In genomic region chr22:31223786-31224191, GRCh38 we compare ENCODE assay signal across 14 cellular contexts. TPM values are rescaled to one million over a fixed set of nuclear protein-coding genes. Genes with fewer than 3 reads are reported as not detected.
DNase-seq lines count a peak whose midpoint lies in the region; ATAC-seq and TF ChIP-seq lines count a peak whose summit lies in the region.
"Had no signal": no experiment of that assay in that cellular context is flagged by ENCODE, and none has a peak within 500 bp of the region (broad histone marks: within the 10 kb centered on the region; RNA-seq: fewer than 3 reads in every experiment).

No MANE protein-coding gene starts in this region.

- H3K27ac Mint-ChIP-seq in CD4-positive, alpha-beta memory T cell, result peak overlapping the region; percentile 54 to 88 (median 76)
- H3K27ac Mint-ChIP-seq: B cell; stimulated activated naive CD8-positive, alpha-beta T cell treated with anti-CD3 and anti-CD28 coated beads, Interleukin-15, Interleukin-2, amounts not matched to agents 100 ng/mL and 50 ng/mL, for 24 hours had no signal

- H3K9me3 ChIP-seq in CD4-positive, alpha-beta memory T cell (ENCODE audit: control insufficient read depth in 1 of 2, low read length in 2 of 2), result no peaks in the 10 kb centered on the region
- H3K9me3 ChIP-seq in liver (ENCODE audit: control insufficient read depth in 4 of 4, low read length in 3 of 4) (no peaks in the 10 kb centered on the region), gastrocnemius medialis (no peaks in the 10 kb centered on the region)
- H3K9me3 ChIP-seq: adrenal gland had no signal

- peaks cover 23 to 62% (median 44%) of the 10 kb centered on the region in 4 donors for H3K4me1 Mint-ChIP-seq in CD4-positive, alpha-beta memory T cell

- no peak for TF ChIP-seq RAD21 in liver (IDR thresholded peaks at IDR 0.05)

- intact Hi-C loops in CD4-positive, alpha-beta memory T cell (cut with micrococcal nuclease), result no loop called here
- intact Hi-C loops in gastrocnemius medialis (cut with DNase I; ENCODE audit: low total_unique reads), result no loop called here

- H3K4me3 Mint-ChIP-seq in CD4-positive, alpha-beta memory T cell, result no peak overlapping the region
- H3K4me3 Mint-ChIP-seq: B cell; naive thymus-derived CD8-positive, alpha-beta T cell; stimulated activated naive CD8-positive, alpha-beta T cell treated with anti-CD3 and anti-CD28 coated beads, Interleukin-15, Interleukin-2, amounts not matched to agents 100 ng/mL and 50 ng/mL, for 24 hours had no signal

- in situ Hi-C loops in SK-MEL-5 (cut with HindIII; ENCODE audit: low pct_unique_long_range_greater_than_20kb, low sequenced_read_pairs), result no loop called here
- in situ Hi-C loops in gastrocnemius medialis (cut with MboI; ENCODE audit: low sequenced_read_pairs in 4 of 4), result loop anchor here in 1 of 4 donors (10.0 kb wide), 1 partner anchor 59 kb away; the partner anchor contains the start of gene RNF185

- WGBS in liver, result 47% methylated on average over 3 of the region's 3 CpGs

- POLR2A ChIA-PET in CD4-positive, alpha-beta memory T cell (lab: Charles Lee; ENCODE audit: partially characterized antibody), result interaction anchor here (2.4 kb wide), 1 partner anchor 11 kb away, joined by 11 read pairs; the partner anchor contains the start of gene LIMK2

- TF ChIP-seq POLR2A in gastrocnemius medialis (IDR thresholded peaks at IDR 0.05), result no peak

- no peaks in the 10 kb centered on the region for H3K36me3 ChIP-seq in CD4-positive, alpha-beta memory T cell (ENCODE audit: insufficient read depth, low read length)
- H3K36me3 ChIP-seq in liver (ENCODE audit: control insufficient read depth in 4 of 4, insufficient read depth in 3 of 4, low read depth in 1 of 4, low read length in 3 of 4), result peaks cover 0 to 1% (median 0%) of the 10 kb centered on the region in 4 donors
- no peaks in the 10 kb centered on the region for H3K36me3 ChIP-seq in gastrocnemius medialis
- H3K36me3 ChIP-seq: adrenal gland had no signal

- no peaks in the 10 kb centered on the region for H3K27me3 ChIP-seq in CD4-positive, alpha-beta memory T cell (ENCODE audit: insufficient read depth, low read length)
- H3K27me3 ChIP-seq in liver (ENCODE audit: control insufficient read depth in 4 of 4, insufficient read depth in 4 of 4, low read length in 3 of 4) (no peaks in the 10 kb centered on the region), gastrocnemius medialis (no peaks in the 10 kb centered on the region)
- H3K27me3 ChIP-seq: adrenal gland had no signal

- H3K27ac ChIP-seq in CD4-positive, alpha-beta memory T cell (ENCODE audit: low read depth, low read length), result no peak overlapping the region
- H3K27ac ChIP-seq in liver (ENCODE audit: low read depth in 1 of 2, low read length in 2 of 2), result no peak overlapping the region
- peak overlapping the region in 3 of 4 donors; percentile 23 to 71 (median 54) for H3K27ac ChIP-seq in gastrocnemius medialis

- no peak for TF ChIP-seq CTCF in liver (IDR thresholded peaks at IDR 0.05; ENCODE audit: low read depth, low read length, missing input control)
- TF ChIP-seq CTCF in gastrocnemius medialis (IDR thresholded peaks at IDR 0.05 in 4 of 5, conservative IDR thresholded peaks at IDR 0.05 in 1 of 5), result no peak

- H3K9me3 Mint-ChIP-seq in CD4-positive, alpha-beta memory T cell, result no peaks in the 10 kb centered on the region
- H3K9me3 Mint-ChIP-seq: naive thymus-derived CD8-positive, alpha-beta T cell; stimulated activated naive CD8-positive, alpha-beta T cell treated with anti-CD3 and anti-CD28 coated beads, Interleukin-15, Interleukin-2, amounts not matched to agents 100 ng/mL and 50 ng/mL, for 24 hours had no signal

- H3K27me3 Mint-ChIP-seq in CD4-positive, alpha-beta memory T cell, result no peaks in the 10 kb centered on the region
- H3K27me3 Mint-ChIP-seq: B cell; naive thymus-derived CD8-positive, alpha-beta T cell; stimulated activated naive CD8-positive, alpha-beta T cell treated with anti-CD3 and anti-CD28 coated beads, Interleukin-15, Interleukin-2, amounts not matched to agents 100 ng/mL and 50 ng/mL, for 24 hours had no signal

- CTCF ChIA-PET in CD4-positive, alpha-beta memory T cell (lab: Charles Lee; ENCODE audit: partially characterized antibody), result interaction anchor here (0.6 to 12.4 kb wide), 3 partner anchors 9 to 50 kb away, joined by 3 to 178 read pairs (median 6); partner anchors contain the start of gene LIMK2

- H3K4me3 ChIP-seq in CD4-positive, alpha-beta memory T cell (ENCODE audit: low read length in 2 of 2), result no peak overlapping the region
- H3K4me3 ChIP-seq in liver (ENCODE audit: low read depth in 1 of 3, low read length in 3 of 3) (no peak overlapping the region), gastrocnemius medialis (no peak overlapping the region)
- H3K4me3 ChIP-seq: adrenal gland had no signal

- no peak overlapping the region for H3K9ac ChIP-seq in liver (ENCODE audit: low read depth in 1 of 2, low read length in 2 of 2)

- peak; percentile 81 to 83 for ATAC-seq in gastrocnemius medialis
- ATAC-seq in GM19328 (IDR thresholded peaks at IDR 0.05; ENCODE audit: unreplicated experiment), result no peak
- ATAC-seq: naive thymus-derived CD8-positive, alpha-beta T cell had no signal

- peaks cover 17 to 23% of the 10 kb centered on the region in 2 donors for H3K36me3 Mint-ChIP-seq in CD4-positive, alpha-beta memory T cell

- DNase-seq in CD4-positive, alpha-beta memory T cell, result no peak
- DNase-seq in SK-MEL-5 (ENCODE audit: low read depth, low spot score) (peak; percentile 57), gastrocnemius medialis (peak; percentile 26 to 34), amniotic stem cell (lab: John Stamatoyannopoulos, UW) (no peak), hippocampal formation (lab: John Stamatoyannopoulos, UW) (no peak)
- DNase-seq in stimulated activated CD4-positive, alpha-beta T cell treated with anti-CD3 and anti-CD28 coated beads, Interleukin-2, amount 100 ng/mL, for 48 hours, result no peak
- DNase-seq: IMR-90; naive thymus-derived CD8-positive, alpha-beta T cell; NCI-H1417 had no signal

- peaks cover 16% of the 10 kb centered on the region for H3K4me1 ChIP-seq in CD4-positive, alpha-beta memory T cell (ENCODE audit: insufficient read depth, low read length)
- H3K4me1 ChIP-seq in liver (ENCODE audit: control insufficient read depth in 4 of 4, insufficient read depth in 4 of 4, low read length in 3 of 4) (peaks cover 0 to 18% (median 11%) of the 10 kb centered on the region in 4 donors), gastrocnemius medialis (peaks cover 11 to 20% of the 10 kb centered on the region in 2 donors)

TF ChIP-seq in liver, 16 proteins besides CTCF, POLR2A, EP300 and RAD21:
- peak in 1 of 2 donors; percentile 37 for TF ChIP-seq HNF4A (conservative IDR thresholded peaks at IDR 0.05)
- peak; percentile 46 for TF ChIP-seq FOXA2 (IDR thresholded peaks at IDR 0.05)
- peak in 1 of 2 donors; percentile 37 for TF ChIP-seq RXRA (IDR thresholded peaks at IDR 0.05)
- TF ChIP-seq YY1 (IDR thresholded peaks at IDR 0.05), result peak; percentile 67
- TF ChIP-seq REST (IDR thresholded peaks at IDR 0.05), result no peak
- no peak for TF ChIP-seq GABPA (IDR thresholded peaks at IDR 0.05 in 1 of 2, conservative IDR thresholded peaks at IDR 0.05 in 1 of 2)
- TF ChIP-seq SP1 (IDR thresholded peaks at IDR 0.05), result no peak

RNA-seq across cellular contexts. Expression of gene LIMK2, which starts 11.7 kb away (rescaled TPM):
- 10 to 100 TPM; 32.2 to 33.2 TPM for total RNA-seq in CD4-positive, alpha-beta memory T cell
- polyA plus RNA-seq in CD4-positive, alpha-beta memory T cell, result 10 to 100 TPM; 12.3 to 26.8 TPM
- total RNA-seq in SK-MEL-5 (2014; rRNA removed; shearing (Covaris generic)), result 36.6 and 43.9 TPM in 2 replicates
- polyA plus RNA-seq in SK-MEL-5 (2015; cell fraction: cytosol; rRNA removed), result 29.2 and 42.2 TPM in 2 replicates
- 60.3 and 66.3 TPM in 2 replicates for polyA plus RNA-seq in SK-MEL-5 (2015; cell fraction: nucleus; rRNA removed)
- total RNA-seq in liver (10 to 100 TPM; 13.6 to 39.2 TPM), gastrocnemius medialis (10 to 100 TPM in 1 of 4 donors, 1 to 10 TPM in 3; 4.0 to 12.6 (median 7.1) TPM)
- 10 to 100 TPM in 1 of 2 donors, 1 to 10 TPM in 1; 6.6 to 13.3 TPM for polyA plus RNA-seq in liver

Comparison
In these comparisons a context has a peak if more than half of its experiments do, and no peak if none do; other contexts are left out.
1. DNase-seq: peak in SK-MEL-5 (single experiment) and gastrocnemius medialis (2 of 2); none in CD4-positive, alpha-beta memory T cell (0 of 5), amniotic stem cell (single experiment), hippocampal formation (0 of 2) and stimulated activated CD4-positive, alpha-beta T cell treated with anti-CD3 and anti-CD28 coated beads, Interleukin-2, amount 100 ng/mL, for 48 hours (0 of 2).
2. H3K27ac ChIP-seq: peak in gastrocnemius medialis (3 of 4); none in CD4-positive, alpha-beta memory T cell (single experiment) and liver (0 of 2).